1 cellular context compared by ENCODE assay signal in the genomic region with DNA sequence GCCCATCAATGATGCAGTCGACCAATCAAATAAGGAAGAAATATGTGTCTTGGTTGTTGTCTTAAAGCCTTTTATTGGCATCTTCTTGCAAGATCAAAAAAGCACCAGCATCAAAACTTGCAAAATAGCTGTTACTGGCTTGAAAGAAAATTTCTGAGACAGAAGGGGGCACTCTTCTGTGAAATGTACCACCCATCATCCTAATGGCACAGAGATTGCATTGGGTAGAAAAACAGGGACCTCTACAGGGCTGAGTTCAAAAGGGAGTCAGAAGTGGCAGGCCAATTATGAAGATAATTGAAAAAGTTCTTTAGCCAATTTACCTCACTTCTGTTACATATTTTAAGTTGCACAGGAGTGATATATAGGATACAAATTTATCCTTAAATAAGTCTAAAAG.
TF ChIP-seq lines count a peak whose summit lies in the region.

No MANE protein-coding gene starts in this region.

TF ChIP-seq in GM12878, 131 proteins besides CTCF, POLR2A, EP300 and RAD21:
- no peak for TF ChIP-seq FOXM1 (IDR thresholded peaks at IDR 0.05; ENCODE audit: low read depth, low read length)
- TF ChIP-seq ZBTB11 (CRISPR knock-in tag; IDR thresholded peaks at IDR 0.05): no peak
- TF ChIP-seq NR2C2 (IDR thresholded peaks at IDR 0.05; ENCODE audit: borderline replicate concordance, control insufficient read depth, insufficient read length, low read depth): no peak
- no peak for TF ChIP-seq HDAC6 (IDR thresholded peaks at IDR 0.05; ENCODE audit: unreplicated experiment)
- TF ChIP-seq SUZ12 (IDR thresholded peaks at IDR 0.05; ENCODE audit: unreplicated experiment): no peak
- no peak for TF ChIP-seq MTA2 (IDR thresholded peaks at IDR 0.05; ENCODE audit: low read depth)
- TF ChIP-seq RFX5 (IDR thresholded peaks at IDR 0.05; ENCODE audit: low read depth, low read length): no peak
- no peak for TF ChIP-seq PML (IDR thresholded peaks at IDR 0.05; ENCODE audit: low read length)
- no peak for TF ChIP-seq SRF (IDR thresholded peaks at IDR 0.05; ENCODE audit: low read depth in 2 of 2, low read length in 2 of 2)
- TF ChIP-seq RB1 (IDR thresholded peaks at IDR 0.05; ENCODE audit: borderline replicate concordance): no peak
- no peak for TF ChIP-seq EGR1 (IDR thresholded peaks at IDR 0.05; ENCODE audit: borderline replicate concordance in 1 of 2, low read depth in 2 of 2, low read length in 2 of 2)
- no peak for TF ChIP-seq SIX5 (IDR thresholded peaks at IDR 0.05; ENCODE audit: low read depth, low read length, severe bottlenecking)
- TF ChIP-seq, protein P1, sequence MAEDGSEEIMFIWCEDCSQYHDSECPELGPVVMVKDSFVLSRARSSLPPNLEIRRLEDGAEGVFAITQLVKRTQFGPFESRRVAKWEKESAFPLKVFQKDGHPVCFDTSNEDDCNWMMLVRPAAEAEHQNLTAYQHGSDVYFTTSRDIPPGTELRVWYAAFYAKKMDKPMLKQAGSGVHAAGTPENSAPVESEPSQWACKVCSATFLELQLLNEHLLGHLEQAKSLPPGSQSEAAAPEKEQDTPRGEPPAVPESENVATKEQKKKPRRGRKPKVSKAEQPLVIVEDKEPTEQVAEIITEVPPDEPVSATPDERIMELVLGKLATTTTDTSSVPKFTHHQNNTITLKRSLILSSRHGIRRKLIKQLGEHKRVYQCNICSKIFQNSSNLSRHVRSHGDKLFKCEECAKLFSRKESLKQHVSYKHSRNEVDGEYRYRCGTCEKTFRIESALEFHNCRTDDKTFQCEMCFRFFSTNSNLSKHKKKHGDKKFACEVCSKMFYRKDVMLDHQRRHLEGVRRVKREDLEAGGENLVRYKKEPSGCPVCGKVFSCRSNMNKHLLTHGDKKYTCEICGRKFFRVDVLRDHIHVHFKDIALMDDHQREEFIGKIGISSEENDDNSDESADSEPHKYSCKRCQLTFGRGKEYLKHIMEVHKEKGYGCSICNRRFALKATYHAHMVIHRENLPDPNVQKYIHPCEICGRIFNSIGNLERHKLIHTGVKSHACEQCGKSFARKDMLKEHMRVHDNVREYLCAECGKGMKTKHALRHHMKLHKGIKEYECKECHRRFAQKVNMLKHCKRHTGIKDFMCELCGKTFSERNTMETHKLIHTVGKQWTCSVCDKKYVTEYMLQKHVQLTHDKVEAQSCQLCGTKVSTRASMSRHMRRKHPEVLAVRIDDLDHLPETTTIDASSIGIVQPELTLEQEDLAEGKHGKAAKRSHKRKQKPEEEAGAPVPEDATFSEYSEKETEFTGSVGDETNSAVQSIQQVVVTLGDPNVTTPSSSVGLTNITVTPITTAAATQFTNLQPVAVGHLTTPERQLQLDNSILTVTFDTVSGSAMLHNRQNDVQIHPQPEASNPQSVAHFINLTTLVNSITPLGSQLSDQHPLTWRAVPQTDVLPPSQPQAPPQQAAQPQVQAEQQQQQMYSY (CRISPR knock-in tag; IDR thresholded peaks at IDR 0.05): no peak
